8 cellular contexts compared by ENCODE assay signal in the genomic region with DNA sequence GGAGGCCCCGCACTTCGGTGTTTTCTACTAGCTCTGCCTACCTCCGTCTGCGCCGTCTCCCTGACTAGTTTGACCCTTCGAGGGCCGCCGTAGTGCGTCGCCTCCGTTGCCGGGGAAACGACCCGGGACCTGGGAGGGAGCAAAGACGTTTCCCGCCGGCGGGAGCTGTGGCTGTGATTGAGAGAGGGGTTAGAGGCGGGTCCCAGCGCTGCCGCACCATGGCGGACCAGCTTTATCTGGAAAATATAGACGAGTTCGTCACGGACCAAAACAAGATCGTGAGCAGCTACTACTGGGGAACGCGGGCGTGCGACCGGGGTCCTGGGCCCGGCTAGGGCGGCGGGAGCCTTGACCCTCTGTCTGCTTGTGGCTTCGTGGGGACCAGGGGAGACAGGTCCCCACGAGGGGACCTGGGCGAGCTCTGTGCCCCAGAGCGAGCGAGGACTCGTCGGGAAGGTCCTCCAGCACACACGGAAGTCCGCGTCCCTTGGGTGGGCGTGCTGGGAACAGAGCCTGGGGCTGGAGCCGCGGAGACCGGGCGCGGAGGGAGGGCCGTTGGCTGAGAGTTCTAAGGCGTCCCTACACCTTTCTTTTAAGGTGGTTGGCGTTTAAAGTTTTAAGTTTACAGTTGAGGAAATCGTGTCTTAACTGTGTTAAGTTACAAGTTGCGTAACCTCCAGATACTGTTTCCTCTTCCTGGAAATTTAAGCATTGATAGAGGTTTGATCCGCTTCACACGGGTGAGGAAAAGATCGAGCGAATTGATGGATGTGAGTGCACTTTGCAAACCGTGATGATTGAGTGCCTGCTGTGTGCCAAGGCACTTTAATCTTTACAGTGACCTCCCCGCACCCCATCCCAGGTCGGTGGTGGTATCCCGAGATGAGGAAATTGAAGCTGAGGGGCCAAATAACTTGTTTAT.
DNase-seq lines count a peak whose midpoint lies in the region; ATAC-seq and TF ChIP-seq lines count a peak whose summit lies in the region.

Gene POLD3 (plus strand): TSS at position 142 of the 922 bp plus-strand sequence. CDS start 77 bp downstream, at position 219.

- no peak for TF ChIP-seq CTCF in AG09319 (IDR thresholded peaks at IDR 0.05; ENCODE audit: low read depth, low read length)

- no peaks in the 10 kb centered on the region for H3K27me3 Mint-ChIP-seq in central memory CD8-positive, alpha-beta T cell

- peaks cover 28% of the 10 kb centered on the region for H3K4me1 Mint-ChIP-seq in central memory CD8-positive, alpha-beta T cell

- DNase-seq in AG09319 (ENCODE audit: extremely low read depth, low read depth) (peak; percentile 41), NCI-H446 treated with DMSO at 0.1 percent for 48 hours (lab: John Stamatoyannopoulos, UW) (peak; percentile 81), iris pigment epithelial cell (ENCODE audit: low read depth) (peak; percentile 88)
- DNase-seq in central memory CD8-positive, alpha-beta T cell (ENCODE audit: low spot score in 2 of 2) = peak; percentile 85 to 86
- peak; percentile 94 for DNase-seq in stimulated activated CD4-positive, alpha-beta T cell treated with anti-CD3 and anti-CD28 coated beads, Interleukin-12 subunit alpha, Interleukin-12 subunit beta, amount 100 ng/mL, for 4 hours

- H3K9me3 Mint-ChIP-seq in central memory CD8-positive, alpha-beta T cell = no peaks in the 10 kb centered on the region

- H3K4me3 Mint-ChIP-seq in central memory CD8-positive, alpha-beta T cell = peak within 1 kb of the TSS; percentile 98

- peaks cover 4% of the 10 kb centered on the region for H3K36me3 Mint-ChIP-seq in central memory CD8-positive, alpha-beta T cell (ENCODE audit: insufficient read depth)

- TF ChIP-seq POLR2A in GM19099 (IDR thresholded peaks at IDR 0.05; ENCODE audit: extremely low read depth, insufficient read length, low read depth) = peak; percentile 69

- peak; percentile 70 for ATAC-seq in HG03378 (IDR thresholded peaks at IDR 0.05; ENCODE audit: unreplicated experiment)
- peak; percentile 98 to 99 for ATAC-seq in activated CD4-positive, CD25-positive, alpha-beta regulatory T cell treated with anti-CD3 and anti-CD28 coated beads, Interleukin-2, amount 50 U/mL, for 24 hours
- ATAC-seq in central memory CD8-positive, alpha-beta T cell (replicated peaks; ENCODE audit: extremely low read depth, poor library complexity, severe bottlenecking) = peak; percentile 95

- H3K27ac Mint-ChIP-seq in central memory CD8-positive, alpha-beta T cell (ENCODE audit: low read depth) = peak within 1 kb of the TSS; percentile 99

Comparison
In these comparisons a context has a peak if more than half of its experiments do, and no peak if none do; other contexts are left out.
1. Peak in every context shown above with its lines: DNase-seq and ATAC-seq.
2. DNase-seq: peak in every context shown above with its lines; median percentile 94 in stimulated activated CD4-positive, alpha-beta T cell treated with anti-CD3 and anti-CD28 coated beads, Interleukin-12 subunit alpha, Interleukin-12 subunit beta, amount 100 ng/mL, for 4 hours; 88 in iris pigment epithelial cell; 86 in central memory CD8-positive, alpha-beta T cell; 81 in NCI-H446 treated with DMSO at 0.1 percent for 48 hours; 41 in AG09319.